10 cellular contexts compared by ENCODE assay signal in the genomic region with DNA sequence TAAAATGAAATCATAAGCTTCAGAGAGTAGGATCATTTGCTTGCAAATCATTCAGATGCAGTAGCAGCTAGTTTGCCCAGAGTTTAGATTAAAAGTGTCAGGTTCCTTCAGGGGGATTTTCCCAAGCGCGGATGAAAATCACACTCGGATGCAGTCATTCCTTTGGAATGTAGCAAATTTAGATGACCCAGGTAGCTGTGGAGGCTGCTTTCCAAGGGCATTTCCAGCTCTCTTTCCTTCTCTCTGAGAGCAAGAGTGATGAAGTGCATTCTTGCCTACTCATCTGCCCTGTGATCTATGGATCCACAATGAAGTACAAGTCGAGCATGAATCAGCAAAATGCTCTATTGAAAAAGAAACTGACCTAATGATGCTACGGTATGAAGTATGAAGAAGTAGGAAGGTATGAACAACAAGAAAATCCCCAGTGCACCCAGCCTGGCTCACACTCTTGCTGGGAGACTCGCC.
DNase-seq lines count a peak whose midpoint lies in the region; ATAC-seq and TF ChIP-seq lines count a peak whose summit lies in the region.
"Had no signal": no experiment of that assay in that cellular context is flagged by ENCODE, and none has a peak within 500 bp of the region (broad histone marks: within the 10 kb centered on the region; RNA-seq: fewer than 3 reads in every experiment).

No MANE protein-coding gene starts in this region.

- no peak for ATAC-seq in left colon
- ATAC-seq in CD8-positive, alpha-beta T cell = no peak

- POLR2A ChIA-PET in CD8-positive, alpha-beta T cell (lab: Charles Lee) = no interaction called here

- CTCF ChIA-PET in CD8-positive, alpha-beta T cell (lab: Charles Lee) = no interaction called here

- DNase-seq in Daoy (ENCODE audit: low read depth) (peak; percentile 95), OCI-M1 (lab: John Stamatoyannopoulos, UW) (peak; percentile 57), epithelial cell of esophagus (ENCODE audit: low read depth) (peak; percentile 96), non-pigmented ciliary epithelial cell (ENCODE audit: low read depth) (peak; percentile 89), COLO829 (ENCODE audit: low spot score) (no peak), left colon (no peak), NCI-H2196 treated with DMSO at 0.1 percent for 48 hours (lab: John Stamatoyannopoulos, UW; ENCODE audit: unreplicated experiment) (no peak)
- no peak for DNase-seq in CD8-positive, alpha-beta T cell
- DNase-seq: effector CD4-positive, alpha-beta T cell; NCI-H2171 had no signal

- no peak overlapping the region for H3K4me3 ChIP-seq in epithelial cell of esophagus (ENCODE audit: low read length)
- no peak overlapping the region for H3K4me3 ChIP-seq in CD8-positive, alpha-beta T cell (ENCODE audit: low read depth, low read length)

- H3K9me3 ChIP-seq in CD8-positive, alpha-beta T cell (ENCODE audit: low read length) = no peaks in the 10 kb centered on the region

- no peak overlapping the region for H3K27ac ChIP-seq in CD8-positive, alpha-beta T cell (ENCODE audit: low read depth, low read length)

- no peak overlapping the region for H3K4me3 Mint-ChIP-seq in CD8-positive, alpha-beta T cell

- intact Hi-C loops in left colon (cut with DNase I, micrococcal nuclease) = no loop called here
- intact Hi-C loops in CD8-positive, alpha-beta T cell (cut with DNase I, micrococcal nuclease) = no loop called here

- H3K4me1 ChIP-seq in CD8-positive, alpha-beta T cell (ENCODE audit: insufficient read depth, low read length) = no peaks in the 10 kb centered on the region

- H3K27me3 ChIP-seq in CD8-positive, alpha-beta T cell (ENCODE audit: insufficient read depth, low read length) = no peaks in the 10 kb centered on the region

- no peak for TF ChIP-seq CTCF in epithelial cell of esophagus (IDR thresholded peaks at IDR 0.05; ENCODE audit: insufficient read depth, low read depth, low read length, missing control alignments)
- TF ChIP-seq CTCF in CD8-positive, alpha-beta T cell (IDR thresholded peaks at IDR 0.05) = no peak

- no peak overlapping the region for H3K27ac Mint-ChIP-seq in CD8-positive, alpha-beta T cell

- H3K27me3 Mint-ChIP-seq in CD8-positive, alpha-beta T cell (ENCODE audit: low read depth) = peaks cover 2% of the 10 kb centered on the region

- H3K4me1 Mint-ChIP-seq in CD8-positive, alpha-beta T cell (ENCODE audit: low read depth) = no peaks in the 10 kb centered on the region

- no peaks in the 10 kb centered on the region for H3K9me3 Mint-ChIP-seq in CD8-positive, alpha-beta T cell

- H3K36me3 ChIP-seq in CD8-positive, alpha-beta T cell (ENCODE audit: insufficient read depth, low read length) = no peaks in the 10 kb centered on the region

- H3K36me3 Mint-ChIP-seq in CD8-positive, alpha-beta T cell = no peaks in the 10 kb centered on the region

Comparison
In these comparisons a context has a peak if more than half of its experiments do, and no peak if none do; other contexts are left out.
1. DNase-seq: peak in Daoy (single experiment), OCI-M1 (single experiment), epithelial cell of esophagus (single experiment) and non-pigmented ciliary epithelial cell (single experiment); none in COLO829 (single experiment), left colon (0 of 2), CD8-positive, alpha-beta T cell (0 of 7) and NCI-H2196 treated with DMSO at 0.1 percent for 48 hours (single experiment).